In genomic region chr15:85693277-85693676, GRCh38 we compare ENCODE assay signal across 11 cellular contexts.
A peak's percentile ranks its signal among the peaks of the same experiment; 100 is the strongest.
DNase-seq lines count a peak whose midpoint lies in the region; ATAC-seq lines count a peak whose summit lies in the region.
"Had no signal": no experiment of that assay in that cellular context is flagged by ENCODE, and none has a peak within 500 bp of the region (broad histone marks: within the 10 kb centered on the region; RNA-seq: fewer than 3 reads in every experiment).

No MANE protein-coding gene starts in this region.

- POLR2A ChIA-PET in activated CD4-positive, alpha-beta T cell treated with anti-CD3 and anti-CD28 coated beads for 36 hours (lab: Charles Lee), result interaction anchor here (0.7 to 2.6 kb wide), 2 partner anchors 10 to 16 kb away, joined by 3 to 31 read pairs; no protein-coding TSS in a partner anchor
- POLR2A ChIA-PET in activated CD4-positive, alpha-beta memory T cell treated with anti-CD3 and anti-CD28 coated beads, Interleukin-2, amount 10 ng/mL, durations not matched to agents 7 days and 5 days (lab: Charles Lee), result interaction anchor here (0.7 to 6.0 kb wide), 10 partner anchors 10 to 111 kb away, joined by 3 to 285 read pairs (median 6); no protein-coding TSS in a partner anchor

- peaks cover 71% of the 10 kb centered on the region for H3K4me1 Mint-ChIP-seq in activated CD4-positive, alpha-beta T cell treated with anti-CD3 and anti-CD28 coated beads for 36 hours
- peaks cover 58% of the 10 kb centered on the region for H3K4me1 Mint-ChIP-seq in activated CD4-positive, alpha-beta memory T cell treated with anti-CD3 and anti-CD28 coated beads, Interleukin-2, amount 10 ng/mL, durations not matched to agents 7 days and 5 days
- peaks cover 61% of the 10 kb centered on the region for H3K4me1 Mint-ChIP-seq in stimulated activated memory B cell treated with anti-CD40 and anti-IgM and Interleukin-4, amounts not matched to agents 10 μg/mL and 1 μg/mL and 100 μg/mL, for 72 hours

- no peak for ATAC-seq in activated CD4-positive, alpha-beta T cell treated with anti-CD3 and anti-CD28 coated beads for 36 hours
- ATAC-seq in HG03064 (IDR thresholded peaks at IDR 0.05; ENCODE audit: low read depth, unreplicated experiment), result peak; percentile 13
- ATAC-seq in stimulated activated memory B cell treated with anti-CD40 and anti-IgM and Interleukin-4, amounts not matched to agents 10 μg/mL and 1 μg/mL and 100 μg/mL, for 72 hours, result peak; percentile 54
- ATAC-seq: A549, gastroesophageal sphincter had no signal

- intact Hi-C loops in activated CD4-positive, alpha-beta T cell treated with anti-CD3 and anti-CD28 coated beads for 36 hours (cut with DNase I, micrococcal nuclease), result loop anchor here in 1 of 2 experiments (5.0 kb wide), 1 partner anchor 46 kb away; no protein-coding TSS in a partner anchor
- intact Hi-C loops in posterior cingulate gyrus (cut with DNase I), result no loop called here

- H3K4me3 Mint-ChIP-seq in activated CD4-positive, alpha-beta T cell treated with anti-CD3 and anti-CD28 coated beads for 36 hours, result peak overlapping the region; percentile 78
- H3K4me3 Mint-ChIP-seq in activated CD4-positive, alpha-beta memory T cell treated with anti-CD3 and anti-CD28 coated beads, Interleukin-2, amount 10 ng/mL, durations not matched to agents 7 days and 5 days, result peak overlapping the region; percentile 96
- peak overlapping the region; percentile 97 for H3K4me3 Mint-ChIP-seq in stimulated activated memory B cell treated with anti-CD40 and anti-IgM and Interleukin-4, amounts not matched to agents 10 μg/mL and 1 μg/mL and 100 μg/mL, for 72 hours

- DNase-seq in activated CD4-positive, alpha-beta T cell treated with anti-CD3 and anti-CD28 coated beads for 36 hours, result no peak
- no peak for DNase-seq in activated CD4-positive, alpha-beta T cell treated with anti-CD3 and anti-CD28 coated beads, Interleukin-2, amount 50 U/mL, for 1 hour
- DNase-seq in activated CD4-positive, alpha-beta memory T cell treated with anti-CD3 and anti-CD28 coated beads, Interleukin-2, amount 10 ng/mL, durations not matched to agents 7 days and 5 days, result no peak
- no peak for DNase-seq in foreskin melanocyte
- DNase-seq in posterior cingulate gyrus, result no peak
- no peak for DNase-seq in activated CD4-positive, alpha-beta T cell treated with anti-CD3 and anti-CD28 coated beads, Interleukin-2, amount 50 U/mL, for 4 hours
- DNase-seq: NCI-H1436 had no signal

- H3K9me3 Mint-ChIP-seq in activated CD4-positive, alpha-beta T cell treated with anti-CD3 and anti-CD28 coated beads for 36 hours (ENCODE audit: low read depth), result no peaks in the 10 kb centered on the region
- no peaks in the 10 kb centered on the region for H3K9me3 Mint-ChIP-seq in activated CD4-positive, alpha-beta memory T cell treated with anti-CD3 and anti-CD28 coated beads, Interleukin-2, amount 10 ng/mL, durations not matched to agents 7 days and 5 days
- H3K9me3 Mint-ChIP-seq in stimulated activated memory B cell treated with anti-CD40 and anti-IgM and Interleukin-4, amounts not matched to agents 10 μg/mL and 1 μg/mL and 100 μg/mL, for 72 hours, result no peaks in the 10 kb centered on the region

- peaks cover 46% of the 10 kb centered on the region for H3K36me3 Mint-ChIP-seq in activated CD4-positive, alpha-beta T cell treated with anti-CD3 and anti-CD28 coated beads for 36 hours (ENCODE audit: low read depth)
- peaks cover 61% of the 10 kb centered on the region for H3K36me3 Mint-ChIP-seq in activated CD4-positive, alpha-beta memory T cell treated with anti-CD3 and anti-CD28 coated beads, Interleukin-2, amount 10 ng/mL, durations not matched to agents 7 days and 5 days (ENCODE audit: low read depth)
- H3K36me3 Mint-ChIP-seq in stimulated activated memory B cell treated with anti-CD40 and anti-IgM and Interleukin-4, amounts not matched to agents 10 μg/mL and 1 μg/mL and 100 μg/mL, for 72 hours, result peaks cover 56% of the 10 kb centered on the region

- CTCF ChIA-PET in activated CD4-positive, alpha-beta T cell treated with anti-CD3 and anti-CD28 coated beads for 36 hours (lab: Charles Lee), result interaction anchor here (0.7 to 5.6 kb wide), 4 partner anchors 9 to 39 kb away, joined by 3 to 50 read pairs (median 4); no protein-coding TSS in a partner anchor
- CTCF ChIA-PET in activated CD4-positive, alpha-beta memory T cell treated with anti-CD3 and anti-CD28 coated beads, Interleukin-2, amount 10 ng/mL, durations not matched to agents 7 days and 5 days (lab: Charles Lee), result interaction anchor here (6.0 kb wide), 1 partner anchor 11 kb away, joined by 46 read pairs; no protein-coding TSS in a partner anchor

- H3K27me3 Mint-ChIP-seq in activated CD4-positive, alpha-beta T cell treated with anti-CD3 and anti-CD28 coated beads for 36 hours, result no peaks in the 10 kb centered on the region
- H3K27me3 Mint-ChIP-seq in activated CD4-positive, alpha-beta memory T cell treated with anti-CD3 and anti-CD28 coated beads, Interleukin-2, amount 10 ng/mL, durations not matched to agents 7 days and 5 days, result no peaks in the 10 kb centered on the region
- H3K27me3 Mint-ChIP-seq in stimulated activated memory B cell treated with anti-CD40 and anti-IgM and Interleukin-4, amounts not matched to agents 10 μg/mL and 1 μg/mL and 100 μg/mL, for 72 hours, result no peaks in the 10 kb centered on the region

- peak overlapping the region; percentile 98 for H3K27ac Mint-ChIP-seq in activated CD4-positive, alpha-beta T cell treated with anti-CD3 and anti-CD28 coated beads for 36 hours
- peak overlapping the region; percentile 99 for H3K27ac Mint-ChIP-seq in activated CD4-positive, alpha-beta memory T cell treated with anti-CD3 and anti-CD28 coated beads, Interleukin-2, amount 10 ng/mL, durations not matched to agents 7 days and 5 days
- peak overlapping the region; percentile 97 for H3K27ac Mint-ChIP-seq in stimulated activated memory B cell treated with anti-CD40 and anti-IgM and Interleukin-4, amounts not matched to agents 10 μg/mL and 1 μg/mL and 100 μg/mL, for 72 hours
